34 cellular contexts compared by ENCODE assay signal in genomic region chr1:15988856-15989736, GRCh38. TPM values are rescaled to one million over a fixed set of nuclear protein-coding genes. Genes with fewer than 3 reads are reported as not detected.
"Had no signal": no experiment of that assay in that cellular context is flagged by ENCODE, and none has a peak within 500 bp of the region (broad histone marks: within the 10 kb centered on the region; RNA-seq: fewer than 3 reads in every experiment).

No MANE protein-coding gene starts in this region.

- H3K27ac Mint-ChIP-seq: activated CD4-positive, alpha-beta memory T cell treated with anti-CD3 and anti-CD28 coated beads, Interleukin-2, amount 10 ng/mL, durations not matched to agents 7 days and 5 days; activated CD4-positive, alpha-beta T cell treated with anti-CD3 and anti-CD28 coated beads for 36 hours; activated CD4-positive, alpha-beta T cell treated with anti-CD3 and anti-CD28 coated beads, Interleukin-2, amount 10 ng/mL, durations not matched to agents 24 days and 14 days; activated naive CD8-positive, alpha-beta T cell; activated T-cell treated with anti-CD3 and anti-CD28 coated beads, Interleukin-2, amount 50 U/mL, for 24 hours; activated T-cell treated with anti-CD3 and anti-CD28 coated beads, Interleukin-2, amount 50 U/mL, for 72 hours; effector memory CD8-positive, alpha-beta T cell had no signal

- FAIRE-seq: astrocyte, colon had no signal

- H3K4me3 Mint-ChIP-seq: activated CD4-positive, alpha-beta memory T cell treated with anti-CD3 and anti-CD28 coated beads, Interleukin-2, amount 10 ng/mL, durations not matched to agents 7 days and 5 days; activated CD4-positive, alpha-beta T cell treated with anti-CD3 and anti-CD28 coated beads for 36 hours; activated CD4-positive, alpha-beta T cell treated with anti-CD3 and anti-CD28 coated beads, Interleukin-2, amount 10 ng/mL, durations not matched to agents 24 days and 14 days; activated naive CD8-positive, alpha-beta T cell; activated T-cell treated with anti-CD3 and anti-CD28 coated beads, Interleukin-2, amount 50 U/mL, for 24 hours; activated T-cell treated with anti-CD3 and anti-CD28 coated beads, Interleukin-2, amount 50 U/mL, for 72 hours; central memory CD8-positive, alpha-beta T cell; effector memory CD8-positive, alpha-beta T cell had no signal

- H3K4me3 ChIP-seq: esophagus squamous epithelium had no signal

- H3K9me3 ChIP-seq: esophagus squamous epithelium had no signal

- H3K4me1 ChIP-seq: esophagus squamous epithelium had no signal

- H3K9me3 Mint-ChIP-seq: activated CD4-positive, alpha-beta memory T cell treated with anti-CD3 and anti-CD28 coated beads, Interleukin-2, amount 10 ng/mL, durations not matched to agents 7 days and 5 days; activated CD4-positive, alpha-beta T cell treated with anti-CD3 and anti-CD28 coated beads, Interleukin-2, amount 10 ng/mL, durations not matched to agents 24 days and 14 days; activated T-cell treated with anti-CD3 and anti-CD28 coated beads, Interleukin-2, amount 50 U/mL, for 24 hours; activated T-cell treated with anti-CD3 and anti-CD28 coated beads, Interleukin-2, amount 50 U/mL, for 72 hours; central memory CD8-positive, alpha-beta T cell; effector memory CD8-positive, alpha-beta T cell had no signal

- H3K4me1 Mint-ChIP-seq: activated CD4-positive, alpha-beta memory T cell treated with anti-CD3 and anti-CD28 coated beads, Interleukin-2, amount 10 ng/mL, durations not matched to agents 7 days and 5 days; central memory CD8-positive, alpha-beta T cell had no signal

- H3K27ac ChIP-seq: brain microvascular endothelial cell, esophagus squamous epithelium had no signal

- H3K27me3 Mint-ChIP-seq: activated CD4-positive, alpha-beta memory T cell treated with anti-CD3 and anti-CD28 coated beads, Interleukin-2, amount 10 ng/mL, durations not matched to agents 7 days and 5 days; activated CD4-positive, alpha-beta T cell treated with anti-CD3 and anti-CD28 coated beads for 36 hours; activated naive CD8-positive, alpha-beta T cell; activated T-cell treated with anti-CD3 and anti-CD28 coated beads, Interleukin-2, amount 50 U/mL, for 24 hours had no signal

- H3K36me3 ChIP-seq: brain microvascular endothelial cell, esophagus squamous epithelium had no signal

- DNase-seq: activated CD4-positive, alpha-beta memory T cell treated with anti-CD3 and anti-CD28 coated beads, Interleukin-2, amount 10 ng/mL, durations not matched to agents 7 days and 5 days; activated CD4-positive, alpha-beta T cell treated with anti-CD3 and anti-CD28 coated beads for 36 hours; activated CD4-positive, alpha-beta T cell treated with anti-CD3 and anti-CD28 coated beads, Interleukin-2, amount 10 ng/mL, durations not matched to agents 24 days and 14 days; activated CD4-positive, CD25-positive, alpha-beta regulatory T cell; activated CD4-positive, CD25-positive, alpha-beta regulatory T cell treated with anti-CD3 and anti-CD28 coated beads, Interleukin-2, amount 50 U/mL, for 72 hours; activated CD8-positive, alpha-beta memory T cell treated with anti-CD3 and anti-CD28 coated beads, Interleukin-2, amount 50 U/mL, for 48 hours; activated gamma-delta T cell treated with Interleukin-2 at 50 U/mL for 16 hours; activated naive CD4-positive, alpha-beta T cell treated with anti-CD3 and anti-CD28 coated beads, Interleukin-2, amount 50 U/mL, for 16 hours; activated naive CD4-positive, alpha-beta T cell treated with Interleukin-2 at 50 U/mL for 16 hours; activated T-cell treated with anti-CD3 and anti-CD28 coated beads for 4 hours; activated T-cell treated with anti-CD3 and anti-CD28 coated beads, Interleukin-2, amount 50 U/mL, for 24 hours; activated T-cell treated with anti-CD3 and anti-CD28 coated beads, Interleukin-2, amount 50 U/mL, for 72 hours; amniotic stem cell; anterior cingulate cortex; brain microvascular endothelial cell; cortex of kidney; dermis blood vessel endothelial cell; effector CD4-positive, alpha-beta T cell; effector memory CD8-positive, alpha-beta T cell; erythroblast; esophagus squamous epithelium; foreskin melanocyte; head of caudate nucleus; T-helper 2 cell had no signal

- H3K27me3 ChIP-seq: brain microvascular endothelial cell, esophagus squamous epithelium had no signal

- ATAC-seq: activated CD4-positive, alpha-beta T cell treated with anti-CD3 and anti-CD28 coated beads for 36 hours; activated T-cell treated with anti-CD3 and anti-CD28 coated beads, Interleukin-2, amount 50 U/mL, for 72 hours; effector memory CD8-positive, alpha-beta T cell had no signal

RNA-seq across cellular contexts. Expression of gene SRARP, which starts 14.9 kb away (rescaled TPM):
- total RNA-seq: activated CD4-positive, alpha-beta memory T cell treated with anti-CD3 and anti-CD28 coated beads, Interleukin-2, amount 10 ng/mL, durations not matched to agents 7 days and 5 days; activated CD4-positive, alpha-beta T cell treated with anti-CD3 and anti-CD28 coated beads for 36 hours; activated CD4-positive, alpha-beta T cell treated with anti-CD3 and anti-CD28 coated beads, Interleukin-2, amount 10 ng/mL, durations not matched to agents 24 days and 14 days; activated T-cell treated with anti-CD3 and anti-CD28 coated beads, Interleukin-2, amount 50 U/mL, for 72 hours; astrocyte; bronchial epithelial cell; cardiac septum; chondrocyte; esophagus squamous epithelium; fibroblast of lung; fibroblast of villous mesenchyme; T-helper 1 cell treated with Interleukin-12 subunit alpha and Interleukin-12 subunit beta and Interleukin-4 antibody, amounts not matched to agents 30 ng/mL and 1 ng/mL, for 36 hours had no signal

RNA-seq across cellular contexts. Expression of gene HSPB7, which starts 28.7 kb away (rescaled TPM):
- total RNA-seq: activated CD4-positive, alpha-beta memory T cell treated with anti-CD3 and anti-CD28 coated beads, Interleukin-2, amount 10 ng/mL, durations not matched to agents 7 days and 5 days; activated CD4-positive, alpha-beta T cell treated with anti-CD3 and anti-CD28 coated beads for 36 hours; activated CD4-positive, alpha-beta T cell treated with anti-CD3 and anti-CD28 coated beads, Interleukin-2, amount 10 ng/mL, durations not matched to agents 24 days and 14 days; activated T-cell treated with anti-CD3 and anti-CD28 coated beads, Interleukin-2, amount 50 U/mL, for 72 hours; bronchial epithelial cell; dermis blood vessel endothelial cell; T-helper 1 cell treated with Interleukin-12 subunit alpha and Interleukin-12 subunit beta and Interleukin-4 antibody, amounts not matched to agents 30 ng/mL and 1 ng/mL, for 36 hours had no signal

RNA-seq across cellular contexts. Expression of gene CLCNKA, which starts 32.7 kb away (rescaled TPM):
- total RNA-seq: activated CD4-positive, alpha-beta T cell treated with anti-CD3 and anti-CD28 coated beads for 36 hours; activated CD4-positive, alpha-beta T cell treated with anti-CD3 and anti-CD28 coated beads, Interleukin-2, amount 10 ng/mL, durations not matched to agents 24 days and 14 days; activated T-cell treated with anti-CD3 and anti-CD28 coated beads, Interleukin-2, amount 50 U/mL, for 72 hours; bronchial epithelial cell; dermis blood vessel endothelial cell; esophagus squamous epithelium; fibroblast of villous mesenchyme; T-helper 1 cell treated with Interleukin-12 subunit alpha and Interleukin-12 subunit beta and Interleukin-4 antibody, amounts not matched to agents 30 ng/mL and 1 ng/mL, for 36 hours had no signal

RNA-seq across cellular contexts. Expression of gene CLCNKB, which starts 54.5 kb away (rescaled TPM):
- total RNA-seq: activated CD4-positive, alpha-beta memory T cell treated with anti-CD3 and anti-CD28 coated beads, Interleukin-2, amount 10 ng/mL, durations not matched to agents 7 days and 5 days; activated CD4-positive, alpha-beta T cell treated with anti-CD3 and anti-CD28 coated beads for 36 hours; activated CD4-positive, alpha-beta T cell treated with anti-CD3 and anti-CD28 coated beads, Interleukin-2, amount 10 ng/mL, durations not matched to agents 24 days and 14 days; activated T-cell treated with anti-CD3 and anti-CD28 coated beads, Interleukin-2, amount 50 U/mL, for 72 hours; esophagus squamous epithelium; T-helper 1 cell treated with Interleukin-12 subunit alpha and Interleukin-12 subunit beta and Interleukin-4 antibody, amounts not matched to agents 30 ng/mL and 1 ng/mL, for 36 hours had no signal
